In the genomic region with DNA sequence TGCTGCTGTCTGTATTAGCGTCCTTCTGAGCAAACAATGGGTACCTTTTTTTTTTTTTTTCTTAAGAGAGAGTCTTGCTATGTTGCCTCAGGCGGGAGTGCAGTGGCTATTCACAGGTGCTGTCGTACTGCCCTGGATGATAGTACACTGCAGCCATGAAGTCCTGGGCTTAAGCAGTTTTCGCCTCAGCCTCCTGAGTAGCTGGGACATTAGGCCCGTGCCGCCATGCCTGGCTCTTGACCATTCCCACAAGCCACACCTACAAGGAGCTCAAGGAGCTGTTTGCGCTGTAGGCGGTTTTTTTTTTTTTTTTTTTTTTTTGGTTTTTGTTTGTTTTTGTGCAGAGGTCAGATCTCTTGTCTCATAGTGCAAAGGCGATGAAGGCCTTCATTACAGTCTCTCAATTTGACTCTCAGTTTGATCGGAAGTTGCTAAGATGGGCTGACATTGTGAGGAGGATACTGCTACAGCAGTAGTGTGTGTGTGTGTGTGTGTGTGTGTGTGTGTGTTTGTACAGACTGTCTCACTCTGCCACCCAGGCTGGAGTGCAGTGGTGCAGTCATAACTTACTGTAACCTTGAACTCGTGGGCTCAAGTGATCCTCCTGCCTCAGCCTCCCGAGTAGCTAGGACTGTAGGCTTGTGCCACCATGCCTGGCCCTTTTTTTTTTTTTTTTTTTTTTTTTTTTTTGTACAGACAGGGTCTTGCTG, we compare ENCODE assay signal across 1 cellular context.
TF ChIP-seq lines count a peak whose summit lies in the region.

No MANE protein-coding gene starts in this region.

TF ChIP-seq in HEK293T, 16 proteins besides CTCF, POLR2A, EP300 and RAD21:
- TF ChIP-seq ZNF384 (IDR thresholded peaks at IDR 0.05), result peak; percentile 37
- no peak for TF ChIP-seq L3MBTL2 (conservative IDR thresholded peaks at IDR 0.05)
- no peak for TF ChIP-seq TARDBP (IDR thresholded peaks at IDR 0.05)
- no peak for TF ChIP-seq LEF1 (IDR thresholded peaks at IDR 0.05; ENCODE audit: borderline replicate concordance)
- no peak for TF ChIP-seq FOXM1 (IDR thresholded peaks at IDR 0.05; ENCODE audit: borderline replicate concordance)
- TF ChIP-seq PKNOX1 (IDR thresholded peaks at IDR 0.05), result no peak
- no peak for TF ChIP-seq ARNT (IDR thresholded peaks at IDR 0.05)
